ENCODE assay signal across 22 cellular contexts in genomic region chr9:118463419-118463818, GRCh38.
"Had no signal": no experiment of that assay in that cellular context is flagged by ENCODE, and none has a peak within 500 bp of the region (broad histone marks: within the 10 kb centered on the region; RNA-seq: fewer than 3 reads in every experiment).

No MANE protein-coding gene starts in this region.

- H3K4me3 ChIP-seq: coronary artery, dorsolateral prefrontal cortex, esophagus squamous epithelium, gastroesophageal sphincter, heart left ventricle, hepatocyte, left ventricle myocardium inferior, lower lobe of right lung, mucosa of descending colon had no signal

- DNase-seq: dermis blood vessel endothelial cell; dorsolateral prefrontal cortex; effector CD4-positive, alpha-beta T cell; effector memory CD4-positive, alpha-beta T cell; erythroblast; esophagus squamous epithelium; foreskin fibroblast; heart left ventricle; hypothalamus; immature natural killer cell; islet precursor cell; left cardiac atrium; left ventricle myocardium inferior; lower lobe of right lung; mesenchymal stem cell; mucosa of descending colon; naive B cell; naive thymus-derived CD8-positive, alpha-beta T cell had no signal

- ATAC-seq: esophagus mucosa; gastroesophageal sphincter; heart left ventricle; left cardiac atrium; lower lobe of right lung; mucosa of descending colon; naive thymus-derived CD8-positive, alpha-beta T cell had no signal
